ENCODE assay signal across 1 cellular context in the genomic region with DNA sequence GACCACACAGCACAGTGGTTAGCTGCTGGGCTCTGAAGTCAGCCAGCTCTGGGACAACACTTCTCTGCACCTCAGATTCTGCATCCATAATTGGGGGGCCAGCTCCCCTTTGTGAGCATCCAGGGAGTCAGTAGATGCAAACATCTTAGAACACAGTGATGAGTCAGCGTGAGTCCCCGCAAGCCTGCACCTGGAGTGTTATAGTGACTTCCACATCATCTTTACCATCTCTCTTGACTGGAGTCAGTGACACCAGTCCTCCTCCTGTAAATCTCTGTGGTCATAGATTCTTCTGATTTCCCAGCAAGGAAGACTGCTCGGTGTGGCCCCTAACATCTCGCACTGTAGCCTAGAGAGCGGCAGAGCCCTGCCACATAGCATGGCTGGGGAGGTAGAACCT.
TF ChIP-seq lines count a peak whose summit lies in the region.

No MANE protein-coding gene starts in this region.

TF ChIP-seq in K562, 482 proteins besides CTCF, POLR2A, EP300 and RAD21:
- no peak for TF ChIP-seq JUND (IDR thresholded peaks at IDR 0.05; ENCODE audit: borderline replicate concordance, low read depth, low read length)
- peak; percentile 30; the same call in 1 of the 3 replicates for TF ChIP-seq JUND (tag; IDR thresholded peaks at IDR 0.05; ENCODE audit: borderline replicate concordance, low read depth, low read length)
- peak; percentile 46; the same call in 1 of the 2 replicates for TF ChIP-seq ATF3 (IDR thresholded peaks at IDR 0.05)
- TF ChIP-seq ATF3 (CRISPR knock-in tag; conservative IDR thresholded peaks at IDR 0.05) = no peak
- no peak for TF ChIP-seq BRF1 (IDR thresholded peaks at IDR 0.05; ENCODE audit: borderline replicate concordance, extremely low read depth, insufficient read length)
- TF ChIP-seq MAFK (IDR thresholded peaks at IDR 0.05; ENCODE audit: low read length) = peak; percentile 28
- TF ChIP-seq ZNF316 (IDR thresholded peaks at IDR 0.05) = peak; percentile 62
- TF ChIP-seq ZKSCAN3 (CRISPR knock-in tag; IDR thresholded peaks at IDR 0.05) = no peak
- TF ChIP-seq MAFG (tag; conservative IDR thresholded peaks at IDR 0.05) = peak; percentile 29; the same call in 1 of the 2 replicates
- peak; percentile 54; the same call in 1 of the 2 replicates for TF ChIP-seq C11orf30 (IDR thresholded peaks at IDR 0.05; ENCODE audit: low read depth)
TF ChIP-seq in K562: peak in this region for 6.
